Comparison of ENCODE assay signal across 1 cellular context in the genomic region with DNA sequence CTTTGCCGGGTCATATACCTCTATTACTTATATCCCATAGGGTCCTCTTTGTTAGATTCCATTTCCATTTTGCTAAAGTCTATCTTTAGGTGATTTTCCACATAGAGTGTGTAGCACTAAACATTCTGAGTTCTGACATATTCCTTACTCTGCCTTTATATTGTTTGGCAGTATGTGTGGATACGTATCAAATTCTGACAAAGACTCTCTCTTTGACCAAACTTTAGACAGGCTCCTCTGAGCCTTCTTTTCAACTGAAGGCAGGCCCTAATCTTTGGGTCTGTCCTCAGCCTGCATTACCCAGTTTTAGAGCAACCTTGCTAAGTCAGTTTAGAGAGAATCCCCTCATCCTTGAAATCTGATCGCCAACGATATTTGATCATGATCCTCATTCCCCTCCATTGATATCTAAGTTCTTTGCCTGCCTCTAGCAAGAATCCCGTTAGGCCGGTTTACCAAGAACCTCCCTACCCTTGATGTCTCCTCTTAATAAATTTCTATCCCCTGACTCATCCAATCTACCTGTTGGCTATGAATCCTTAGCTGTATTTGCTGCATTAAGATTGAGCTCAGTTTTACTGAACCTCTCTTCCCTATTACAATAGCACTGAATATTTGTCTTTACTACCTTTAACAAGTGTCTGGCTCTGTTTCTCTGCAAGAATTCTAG.
TF ChIP-seq lines count a peak whose summit lies in the region.

No MANE protein-coding gene starts in this region.

TF ChIP-seq in Ishikawa, 13 proteins besides CTCF, POLR2A, EP300 and RAD21:
- TF ChIP-seq NFIC (IDR thresholded peaks at IDR 0.05) (peak; percentile 78), CEBPB (IDR thresholded peaks at IDR 0.05) (no peak), YY1 (IDR thresholded peaks at IDR 0.05; ENCODE audit: low read depth) (peak; percentile 78), ZBTB7A (IDR thresholded peaks at IDR 0.05; ENCODE audit: low read depth) (no peak), FOXM1 (IDR thresholded peaks at IDR 0.05; ENCODE audit: borderline replicate concordance, low read depth) (peak; percentile 81), CREB1 (IDR thresholded peaks at IDR 0.05; ENCODE audit: low read depth) (0 out of 2 replicates have a peak, but pooled peaks have one; percentile 4), TEAD4 (IDR thresholded peaks at IDR 0.05) (peak; percentile 98), TCF12 (IDR thresholded peaks at IDR 0.05; ENCODE audit: low read depth) (peak; percentile 89)
- TF ChIP-seq, protein P1, sequence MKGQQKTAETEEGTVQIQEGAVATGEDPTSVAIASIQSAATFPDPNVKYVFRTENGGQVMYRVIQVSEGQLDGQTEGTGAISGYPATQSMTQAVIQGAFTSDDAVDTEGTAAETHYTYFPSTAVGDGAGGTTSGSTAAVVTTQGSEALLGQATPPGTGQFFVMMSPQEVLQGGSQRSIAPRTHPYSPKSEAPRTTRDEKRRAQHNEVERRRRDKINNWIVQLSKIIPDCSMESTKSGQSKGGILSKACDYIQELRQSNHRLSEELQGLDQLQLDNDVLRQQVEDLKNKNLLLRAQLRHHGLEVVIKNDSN (IDR thresholded peaks at IDR 0.05) = 0 out of 2 replicates have a peak, but pooled peaks have one; percentile 11
TF ChIP-seq in Ishikawa: peak in this region for 7.
